ENCODE assay signal across 27 cellular contexts in genomic region chr2:123791716-123792115, GRCh38.
"Had no signal": no experiment of that assay in that cellular context is flagged by ENCODE, and none has a peak within 500 bp of the region (broad histone marks: within the 10 kb centered on the region; RNA-seq: fewer than 3 reads in every experiment).

No MANE protein-coding gene starts in this region.

- H3K27ac ChIP-seq: colonic mucosa, dorsolateral prefrontal cortex, left ventricle myocardium inferior, neutrophil, ovary, prostate gland, right atrium auricular region, spleen, testis, uterus had no signal

- H3K27me3 ChIP-seq: colonic mucosa, dorsolateral prefrontal cortex, neutrophil, ovary, right atrium auricular region, spleen, testis, uterus had no signal

- H3K4me1 Mint-ChIP-seq: activated B cell treated with CpG ODN at 0.5 μM for 24 hours; activated CD4-positive, alpha-beta T cell treated with anti-CD3 and anti-CD28 coated beads for 36 hours; activated naive CD8-positive, alpha-beta T cell treated with anti-CD3 and anti-CD28 coated beads, Interleukin-2, amount 10 ng/mL, durations not matched to agents 7 days and 5 days had no signal

- H3K4me1 ChIP-seq: colonic mucosa, left ventricle myocardium inferior, prostate gland, right atrium auricular region, spleen, testis, uterus had no signal

- H3K27ac Mint-ChIP-seq: activated B cell treated with CpG ODN at 0.5 μM for 24 hours; activated CD4-positive, alpha-beta T cell treated with anti-CD3 and anti-CD28 coated beads for 36 hours; activated naive CD4-positive, alpha-beta T cell treated with anti-CD3 and anti-CD28 coated beads for 36 hours; activated naive CD8-positive, alpha-beta T cell treated with anti-CD3 and anti-CD28 coated beads, Interleukin-2, amount 10 ng/mL, durations not matched to agents 7 days and 5 days; effector memory CD8-positive, alpha-beta T cell; natural killer cell treated with Interleukin-12 subunit alpha and Interleukin-12 subunit beta and Interleukin-15 and Interleukin-18, amount 100 ng/mL, for 72 hours; T-helper 2 cell treated with Interferon-gamma antibody and Interleukin-4, amounts not matched to agents 5 μg/mL and 100 μg/mL, for 36 hours had no signal

- H3K27me3 Mint-ChIP-seq: activated B cell treated with CpG ODN at 0.5 μM for 24 hours; activated CD4-positive, alpha-beta T cell treated with anti-CD3 and anti-CD28 coated beads for 36 hours; activated naive CD8-positive, alpha-beta T cell treated with anti-CD3 and anti-CD28 coated beads, Interleukin-2, amount 10 ng/mL, durations not matched to agents 7 days and 5 days; effector memory CD8-positive, alpha-beta T cell; natural killer cell treated with Interleukin-12 subunit alpha and Interleukin-12 subunit beta and Interleukin-15 and Interleukin-18, amount 100 ng/mL, for 72 hours had no signal

- DNase-seq: activated B cell treated with CpG ODN at 0.5 μM for 24 hours; activated CD4-positive, alpha-beta T cell treated with anti-CD3 and anti-CD28 coated beads for 36 hours; activated CD4-positive, alpha-beta T cell treated with anti-CD3 and anti-CD28 coated beads, Interleukin-2, amount 50 U/mL, for 4 hours; activated CD8-positive, alpha-beta memory T cell treated with anti-CD3 and anti-CD28 coated beads for 24 hours; activated CD8-positive, alpha-beta memory T cell treated with anti-CD3 and anti-CD28 coated beads, Interleukin-2, amount 50 U/mL, for 48 hours; activated naive CD4-positive, alpha-beta T cell treated with anti-CD3 and anti-CD28 coated beads for 36 hours; activated naive CD8-positive, alpha-beta T cell treated with anti-CD3 and anti-CD28 coated beads, Interleukin-2, amount 10 ng/mL, durations not matched to agents 7 days and 5 days; activated T-cell treated with anti-CD3 and anti-CD28 coated beads, Interleukin-2, amount 50 U/mL, for 48 hours; amniotic stem cell; colonic mucosa; dorsolateral prefrontal cortex; effector memory CD8-positive, alpha-beta T cell; kidney; left ventricle myocardium inferior; midbrain; ovary; spleen; stimulated activated CD4-positive, alpha-beta T cell treated with anti-CD3 and anti-CD28 coated beads, Interleukin-4, amount 100 ng/mL, for 1 hour; stimulated activated naive CD4-positive, alpha-beta T cell; testis; trophoblast cell; uterus had no signal

- H3K36me3 Mint-ChIP-seq: activated naive CD8-positive, alpha-beta T cell treated with anti-CD3 and anti-CD28 coated beads, Interleukin-2, amount 10 ng/mL, durations not matched to agents 7 days and 5 days had no signal

- H3K9me3 ChIP-seq: colonic mucosa, neutrophil, ovary, prostate gland, testis, uterus had no signal

- H3K4me3 Mint-ChIP-seq: activated B cell treated with CpG ODN at 0.5 μM for 24 hours; activated CD4-positive, alpha-beta T cell treated with anti-CD3 and anti-CD28 coated beads for 36 hours; activated naive CD4-positive, alpha-beta T cell treated with anti-CD3 and anti-CD28 coated beads for 36 hours; activated naive CD8-positive, alpha-beta T cell treated with anti-CD3 and anti-CD28 coated beads, Interleukin-2, amount 10 ng/mL, durations not matched to agents 7 days and 5 days; effector memory CD8-positive, alpha-beta T cell; natural killer cell treated with Interleukin-12 subunit alpha and Interleukin-12 subunit beta and Interleukin-15 and Interleukin-18, amount 100 ng/mL, for 72 hours; T-helper 2 cell treated with Interferon-gamma antibody and Interleukin-4, amounts not matched to agents 5 μg/mL and 100 μg/mL, for 36 hours had no signal

- H3K36me3 ChIP-seq: colonic mucosa, left ventricle myocardium inferior, neutrophil, ovary, prostate gland, right atrium auricular region, spleen, uterus had no signal

- ATAC-seq: activated CD4-positive, alpha-beta T cell treated with anti-CD3 and anti-CD28 coated beads for 36 hours; effector memory CD8-positive, alpha-beta T cell; natural killer cell treated with Interleukin-12 subunit alpha and Interleukin-12 subunit beta and Interleukin-15 and Interleukin-18, amount 100 ng/mL, for 72 hours had no signal

- H3K4me3 ChIP-seq: colonic mucosa, dorsolateral prefrontal cortex, left ventricle myocardium inferior, ovary, prostate gland, right atrium auricular region, spleen, testis, uterus had no signal
